In genomic region chr22:36026741-36027140, GRCh38 we compare ENCODE assay signal across 8 cellular contexts. TPM values are rescaled to one million over a fixed set of nuclear protein-coding genes. Genes with fewer than 3 reads are reported as not detected.
DNase-seq lines count a peak whose midpoint lies in the region; FAIRE-seq and TF ChIP-seq lines count a peak whose summit lies in the region.

No MANE protein-coding gene starts in this region.

- no peak for FAIRE-seq in RCC 7860 (lab: Jason Lieb, UNC)

- no peaks in the 10 kb centered on the region for H3K9me3 ChIP-seq in ES-I3 (ENCODE audit: control insufficient read depth, insufficient read depth, low read length)
- H3K9me3 ChIP-seq in sigmoid colon, result no peaks in the 10 kb centered on the region
- no peaks in the 10 kb centered on the region for H3K9me3 ChIP-seq in effector memory CD4-positive, alpha-beta T cell (ENCODE audit: control insufficient read depth, low read length)

- H3K36me3 ChIP-seq in ES-I3 (ENCODE audit: insufficient read depth, low read length) (no peaks in the 10 kb centered on the region), sigmoid colon (peaks cover 0 to 3% (median 0%) of the 10 kb centered on the region in 4 donors)
- H3K36me3 ChIP-seq in effector memory CD4-positive, alpha-beta T cell (ENCODE audit: control insufficient read depth, insufficient read depth, low read length), result no peaks in the 10 kb centered on the region

- H3K27ac ChIP-seq in sigmoid colon, result peak overlapping the region; percentile 90 to 98 (median 97)
- no peak overlapping the region for H3K27ac ChIP-seq in effector memory CD4-positive, alpha-beta T cell (ENCODE audit: insufficient read depth, low read length, poor library complexity, severe bottlenecking)

- no peak for TF ChIP-seq CTCF in fibroblast of the aortic adventitia (IDR thresholded peaks at IDR 0.05; ENCODE audit: insufficient read depth, low read length)
- TF ChIP-seq CTCF in sigmoid colon (IDR thresholded peaks at IDR 0.05), result no peak

- peak overlapping the region; percentile 96; the same call in 1 of the 2 replicates for H3K9ac ChIP-seq in ES-I3 (ENCODE audit: low read depth, low read length)

- no peaks in the 10 kb centered on the region for H3K27me3 ChIP-seq in sigmoid colon
- H3K27me3 ChIP-seq in effector memory CD4-positive, alpha-beta T cell (replicated peaks; ENCODE audit: control insufficient read depth, insufficient read depth, low read length, poor library complexity, severe bottlenecking), result no peaks in the 10 kb centered on the region

- peak; percentile 21 for DNase-seq in RCC 7860 (ENCODE audit: low spot score)
- peak; percentile 62 for DNase-seq in fibroblast of the aortic adventitia (ENCODE audit: low read depth)
- no peak for DNase-seq in sigmoid colon
- no peak for DNase-seq in NCI-H1930 (lab: John Stamatoyannopoulos, UW)
- no peak for DNase-seq in UCSD-AML1 (lab: John Stamatoyannopoulos, UW; ENCODE audit: unreplicated experiment)
- no peak for DNase-seq in effector memory CD4-positive, alpha-beta T cell
- DNase-seq in NCI-H526 treated with DMSO at 0.1 percent for 48 hours (lab: John Stamatoyannopoulos, UW), result no peak

- H3K4me3 ChIP-seq in fibroblast of the aortic adventitia (ENCODE audit: low read depth, low read length) (peak overlapping the region; percentile 87), sigmoid colon (peak overlapping the region; percentile 64 to 95 (median 84))
- H3K4me3 ChIP-seq in effector memory CD4-positive, alpha-beta T cell (ENCODE audit: insufficient read depth, low read depth, low read length, poor library complexity, severe bottlenecking), result no peak overlapping the region

- intact Hi-C loops in sigmoid colon (cut with DNase I), result loop anchor here (5.0 kb wide), 4 partner anchors 54 to 189 kb away; no protein-coding TSS in a partner anchor

- no peak for TF ChIP-seq POLR2A in sigmoid colon (IDR thresholded peaks at IDR 0.05)

- no peak for TF ChIP-seq EP300 in sigmoid colon (IDR thresholded peaks at IDR 0.05)

- H3K4me1 ChIP-seq in ES-I3 (ENCODE audit: insufficient read depth, low read length) (peaks cover 7% of the 10 kb centered on the region; the same call in 1 of the 2 replicates), sigmoid colon (peaks cover 0 to 60% (median 45%) of the 10 kb centered on the region in 4 donors)
- peaks cover 18% of the 10 kb centered on the region for H3K4me1 ChIP-seq in effector memory CD4-positive, alpha-beta T cell (ENCODE audit: control insufficient read depth, insufficient read depth, low read length, poor library complexity, severe bottlenecking)

RNA-seq across cellular contexts. Expression of gene RBFOX2, which starts 1.9 kb away (rescaled TPM):
- 85.8 and 187 TPM in 2 replicates for total RNA-seq in fibroblast of the aortic adventitia (ENCODE audit: low replicate concordance)
- 100 to 1,000 TPM; 138 to 164 (median 148) TPM for total RNA-seq in sigmoid colon
- polyA plus RNA-seq in sigmoid colon, result 10 to 100 TPM; 11.6 to 32.4 (median 15.6) TPM

Comparison
In these comparisons a context has a peak if more than half of its experiments do, and no peak if none do; other contexts are left out.
1. DNase-seq: peak in RCC 7860 (single experiment) and fibroblast of the aortic adventitia (single experiment); none in sigmoid colon (single experiment), NCI-H1930 (0 of 2), UCSD-AML1 (single experiment), effector memory CD4-positive, alpha-beta T cell (0 of 3) and NCI-H526 treated with DMSO at 0.1 percent for 48 hours (single experiment).